12 cellular contexts compared by ENCODE assay signal in the genomic region with DNA sequence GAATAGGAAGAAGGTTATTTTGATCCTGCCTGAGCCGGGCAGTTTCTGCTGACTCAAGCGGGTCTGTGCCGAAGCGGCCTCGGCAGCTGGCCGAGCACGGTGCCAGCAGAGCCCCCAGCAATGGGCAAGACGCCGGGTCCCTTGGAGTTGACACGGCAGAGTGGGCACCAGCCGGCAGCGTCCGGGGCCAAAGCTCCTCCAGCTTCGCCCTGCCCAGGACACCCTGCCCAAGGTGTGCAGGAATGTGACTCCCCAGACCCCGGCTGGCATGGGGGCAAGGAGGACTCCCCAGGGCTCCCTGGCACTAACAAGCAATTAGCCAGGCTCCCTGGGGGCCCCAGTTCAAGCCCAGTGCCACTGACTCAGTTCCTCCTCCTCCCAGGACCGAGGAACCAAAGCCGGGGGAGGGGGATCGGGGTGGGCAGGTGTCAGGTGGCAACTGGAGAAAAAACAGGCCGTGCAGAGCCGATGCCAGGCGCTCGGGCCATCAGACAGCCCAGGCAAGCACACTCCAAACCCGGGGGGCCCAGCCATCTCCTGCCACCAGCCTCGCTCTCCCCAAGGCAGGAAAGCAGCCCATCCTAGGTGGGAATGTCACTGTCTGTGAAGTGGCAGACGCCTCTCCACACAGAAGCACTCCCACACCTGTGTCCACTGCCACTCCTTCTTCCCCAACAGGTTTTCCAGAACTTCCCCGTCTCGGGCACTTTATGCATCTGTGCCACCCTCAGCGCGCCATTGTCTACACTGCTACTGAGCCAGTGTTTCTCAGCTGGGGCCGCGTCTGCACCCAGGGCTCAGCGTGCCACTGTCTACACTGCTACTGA. TPM values are rescaled to one million over a fixed set of nuclear protein-coding genes. Genes with fewer than 3 reads are reported as not detected.
DNase-seq lines count a peak whose midpoint lies in the region; FAIRE-seq and TF ChIP-seq lines count a peak whose summit lies in the region.
"Had no signal": no experiment of that assay in that cellular context is flagged by ENCODE, and none has a peak within 500 bp of the region (broad histone marks: within the 10 kb centered on the region; RNA-seq: fewer than 3 reads in every experiment).

No MANE protein-coding gene starts in this region.

- peaks cover 18% of the 10 kb centered on the region for H3K36me3 Mint-ChIP-seq in MCF 10A (ENCODE audit: insufficient read depth, unreplicated experiment)
- peaks cover 3% of the 10 kb centered on the region for H3K36me3 Mint-ChIP-seq in nephron progenitor cell (ENCODE audit: low read depth)

- H3K9me3 ChIP-seq in breast epithelium: no peaks in the 10 kb centered on the region

- CTCF ChIA-PET in MCF 10A (lab: Yijun Ruan, JAX): no interaction called here

- intact Hi-C loops in breast epithelium (cut with DNase I; ENCODE audit: low total_unique reads) (loop anchor here (10.0 kb wide), 1 partner anchor 423 kb away; no protein-coding TSS in a partner anchor), MCF 10A (cut with micrococcal nuclease) (no loop called here)

- TF ChIP-seq CTCF in breast epithelium (IDR thresholded peaks at IDR 0.05) (no peak), MCF 10A (IDR thresholded peaks at IDR 0.05; ENCODE audit: unreplicated experiment) (no peak), nephron progenitor cell (IDR thresholded peaks at IDR 0.05) (no peak)

- peaks cover 19% of the 10 kb centered on the region for H3K4me1 Mint-ChIP-seq in MCF 10A (ENCODE audit: insufficient read depth, unreplicated experiment)
- H3K4me1 Mint-ChIP-seq in nephron progenitor cell: peaks cover 39% of the 10 kb centered on the region

- no peak for TF ChIP-seq POLR2A in breast epithelium (IDR thresholded peaks at IDR 0.05)

- no TSS peak for BruUV-seq in MCF 10A (replicated peaks; lab: Mats Ljungman, UMichigan)

- H3K9me3 Mint-ChIP-seq in MCF 10A (ENCODE audit: unreplicated experiment): no peaks in the 10 kb centered on the region
- no peaks in the 10 kb centered on the region for H3K9me3 Mint-ChIP-seq in nephron progenitor cell

- no peaks in the 10 kb centered on the region for H3K36me3 ChIP-seq in breast epithelium

- H3K27ac Mint-ChIP-seq in MCF 10A (ENCODE audit: low read depth, unreplicated experiment) (no peak overlapping the region), nephron progenitor cell (no peak overlapping the region)

- H3K4me3 Mint-ChIP-seq in MCF 10A (ENCODE audit: unreplicated experiment): no peak overlapping the region
- H3K4me3 Mint-ChIP-seq in nephron progenitor cell: no peak overlapping the region

- H3K27ac ChIP-seq in breast epithelium (peak overlapping the region in 1 of 2 donors; percentile 43), caudate nucleus (ENCODE audit: low read depth, low read length) (peak overlapping the region; percentile 59)
- H3K27ac ChIP-seq: PC-9 had no signal

- FAIRE-seq in urothelium cell line (lab: Jason Lieb, UNC): peak; percentile 84
- FAIRE-seq: islet of Langerhans had no signal

- DNase-seq in breast epithelium (ENCODE audit: low spot score in 2 of 2): peak; percentile 15 to 27
- DNase-seq in MCF 10A (ENCODE audit: unreplicated experiment): no peak
- peak in 1 of 61 donors; percentile 65 for DNase-seq in caudate nucleus (lab: John Stamatoyannopoulos, UW)
- DNase-seq in nephron progenitor cell: peak; percentile 2
- DNase-seq in urothelium cell line (ENCODE audit: low spot score): no peak
- no peak for DNase-seq in NCI-H1417 (lab: John Stamatoyannopoulos, UW)
- no peak for DNase-seq in G401 (ENCODE audit: low spot score)
- DNase-seq in KBM-7: no peak
- DNase-seq: KG1; PC-9; stimulated activated CD4-positive, alpha-beta T cell treated with anti-CD3 and anti-CD28 coated beads, Interleukin-4, amount 100 ng/mL, for 4 hours had no signal

- peaks cover 0 to 3% of the 10 kb centered on the region in 2 donors for H3K4me1 ChIP-seq in breast epithelium

- no peaks in the 10 kb centered on the region for H3K27me3 Mint-ChIP-seq in MCF 10A (ENCODE audit: insufficient read depth, unreplicated experiment)
- H3K27me3 Mint-ChIP-seq in nephron progenitor cell (ENCODE audit: low read depth, poor library complexity): peaks cover 3% of the 10 kb centered on the region

- POLR2A ChIA-PET in MCF 10A (lab: Yijun Ruan, JAX): no interaction called here

- no peaks in the 10 kb centered on the region for H3K27me3 ChIP-seq in breast epithelium

- in situ Hi-C loops in G401 (cut with HindIII; ENCODE audit: low sequenced_read_pairs) (no loop called here), KBM-7 (cut with MboI; ENCODE audit: low pct_unique_long_range_greater_than_20kb, low sequenced_read_pairs) (no loop called here)

- no peak overlapping the region for H3K4me3 ChIP-seq in breast epithelium
- H3K4me3 ChIP-seq: PC-9 had no signal

RNA-seq across cellular contexts. Expression of gene ZBP1, which starts 41.2 kb away (rescaled TPM):
- 1 to 10 TPM in 1 of 3 donors, under 1 TPM in 1, not detected in 1; 0.73 to 2.4 TPM for total RNA-seq in breast epithelium
- total RNA-seq in MCF 10A (2022): not detected in 2 replicates
- total RNA-seq in G401 (2014; rRNA removed; shearing (Covaris generic)): not detected in 2 replicates
- total RNA-seq: PC-9 had no signal

RNA-seq across cellular contexts. Expression of gene PMEPA1, which starts 48.4 kb away (rescaled TPM):
- 10 to 100 TPM in 2 of 3 donors, 1 to 10 TPM in 1; 9.2 to 13.2 (median 13.1) TPM for total RNA-seq in breast epithelium
- total RNA-seq in MCF 10A (2022): 60.6 and 68.5 TPM in 2 replicates
- 0.49 and 0.58 TPM in 2 replicates for total RNA-seq in G401 (2014; rRNA removed; shearing (Covaris generic))

Comparison
In these comparisons a context has a peak if more than half of its experiments do, and no peak if none do; other contexts are left out.
1. DNase-seq: peak in breast epithelium (2 of 2) and nephron progenitor cell (single experiment); none in MCF 10A (single experiment), urothelium cell line (single experiment), NCI-H1417 (0 of 3), G401 (single experiment) and KBM-7 (single experiment).